ENCODE assay signal across 1 cellular context in genomic region chr7:28939844-28940243, GRCh38.
TF ChIP-seq lines count a peak whose summit lies in the region.

No MANE protein-coding gene starts in this region.

TF ChIP-seq in HEK293, 187 proteins besides CTCF, POLR2A, EP300 and RAD21 (continued from another document and continues in another):
- TF ChIP-seq ZNF645 (tag by site-specific recombination; IDR thresholded peaks at IDR 0.05) (no peak), ZNF544 (tag by site-specific recombination; IDR thresholded peaks at IDR 0.05) (no peak), ZNF223 (tag by site-specific recombination; IDR thresholded peaks at IDR 0.05) (no peak), SCRT2 (tag by site-specific recombination; IDR thresholded peaks at IDR 0.05) (0 out of 2 replicates have a peak, but pooled peaks have one; percentile 19), ZNF280D (tag by site-specific recombination; IDR thresholded peaks at IDR 0.05) (no peak), ZSCAN23 (tag by site-specific recombination; IDR thresholded peaks at IDR 0.05) (no peak), ZNF677 (tag by site-specific recombination; IDR thresholded peaks at IDR 0.05) (no peak), MYNN (tag by site-specific recombination; IDR thresholded peaks at IDR 0.05; ENCODE audit: borderline replicate concordance) (no peak), EGR2 (tag by site-specific recombination; IDR thresholded peaks at IDR 0.05; ENCODE audit: low read depth) (no peak), ZNF302 (tag by site-specific recombination; IDR thresholded peaks at IDR 0.05; ENCODE audit: low read depth) (no peak), ZNF792 (tag by site-specific recombination; IDR thresholded peaks at IDR 0.05) (no peak), ZNF600 (tag by site-specific recombination; IDR thresholded peaks at IDR 0.05) (no peak), ZNF211 (tag by site-specific recombination; IDR thresholded peaks at IDR 0.05; ENCODE audit: low read depth) (no peak), ZNF132 (tag by site-specific recombination; IDR thresholded peaks at IDR 0.05; ENCODE audit: borderline replicate concordance) (no peak), MZF1 (tag by site-specific recombination; IDR thresholded peaks at IDR 0.05; ENCODE audit: borderline replicate concordance) (no peak), ZNF747 (tag by site-specific recombination; IDR thresholded peaks at IDR 0.05) (no peak), RBAK (tag by site-specific recombination; IDR thresholded peaks at IDR 0.05) (no peak), KLF10 (tag by site-specific recombination; IDR thresholded peaks at IDR 0.05) (peak; percentile 49; the same call in 1 of the 2 replicates), FEZF1 (tag by site-specific recombination; IDR thresholded peaks at IDR 0.05) (peak; percentile 58), ZBTB26 (tag by site-specific recombination; optimal IDR thresholded peaks at IDR 0.05) (no peak), ZNF843 (tag by site-specific recombination; IDR thresholded peaks at IDR 0.05) (peak; percentile 82), ZNF26 (tag by site-specific recombination; IDR thresholded peaks at IDR 0.05) (no peak), SP7 (tag by site-specific recombination; IDR thresholded peaks at IDR 0.05) (peak; percentile 48; the same call in 1 of the 2 replicates), ZNF561 (tag by site-specific recombination; IDR thresholded peaks at IDR 0.05; ENCODE audit: borderline replicate concordance) (no peak), TSHZ1 (tag by site-specific recombination; IDR thresholded peaks at IDR 0.05; ENCODE audit: borderline replicate concordance) (peak; percentile 81), ZNF335 (tag by site-specific recombination; conservative IDR thresholded peaks at IDR 0.05) (peak; percentile 74), ZNF423 (tag by site-specific recombination; IDR thresholded peaks at IDR 0.05) (no peak), ZNF214 (tag by site-specific recombination; IDR thresholded peaks at IDR 0.05; ENCODE audit: borderline replicate concordance) (no peak), ZNF248 (tag by site-specific recombination; IDR thresholded peaks at IDR 0.05) (no peak), ZNF449 (tag by site-specific recombination; IDR thresholded peaks at IDR 0.05) (peak; percentile 30; the same call in 1 of the 2 replicates), ZNF48 (tag by site-specific recombination; IDR thresholded peaks at IDR 0.05) (no peak), ZBTB20 (tag by site-specific recombination; IDR thresholded peaks at IDR 0.05) (no peak), ZNF555 (tag by site-specific recombination; conservative IDR thresholded peaks at IDR 0.05) (no peak), ZFHX2 (tag by site-specific recombination; conservative IDR thresholded peaks at IDR 0.05) (no peak), ZNF610 (tag by site-specific recombination; IDR thresholded peaks at IDR 0.05; ENCODE audit: borderline replicate concordance) (no peak), ZNF362 (tag by site-specific recombination; IDR thresholded peaks at IDR 0.05) (no peak), ZNF548 (tag by site-specific recombination; IDR thresholded peaks at IDR 0.05) (no peak), ZEB2 (tag by site-specific recombination; IDR thresholded peaks at IDR 0.05) (no peak), ZBTB1 (tag by site-specific recombination; IDR thresholded peaks at IDR 0.05) (0 out of 2 replicates have a peak, but pooled peaks have one; percentile 50), ZNF138 (tag by site-specific recombination; IDR thresholded peaks at IDR 0.05; ENCODE audit: borderline replicate concordance) (no peak), ZNF140 (tag by site-specific recombination; IDR thresholded peaks at IDR 0.05) (no peak), BCL6B (tag by site-specific recombination; IDR thresholded peaks at IDR 0.05) (no peak), ZNF530 (tag by site-specific recombination; IDR thresholded peaks at IDR 0.05; ENCODE audit: low read depth) (no peak), INSM2 (tag by site-specific recombination; IDR thresholded peaks at IDR 0.05) (0 out of 2 replicates have a peak, but pooled peaks have one; percentile 32), KLF1 (tag by site-specific recombination; IDR thresholded peaks at IDR 0.05) (no peak), SCRT1 (tag by site-specific recombination; IDR thresholded peaks at IDR 0.05; ENCODE audit: borderline replicate concordance) (peak; percentile 75; the same call in 1 of the 2 replicates), ZNF768 (tag by site-specific recombination; IDR thresholded peaks at IDR 0.05) (no peak)
